15 cellular contexts compared by ENCODE assay signal in genomic region chr4:87075876-87076275, GRCh38.
"Had no signal": no experiment of that assay in that cellular context is flagged by ENCODE, and none has a peak within 500 bp of the region (broad histone marks: within the 10 kb centered on the region; RNA-seq: fewer than 3 reads in every experiment).

No MANE protein-coding gene starts in this region.

- FAIRE-seq: islet of Langerhans, TTC549 had no signal

- DNase-seq: activated effector memory CD4-positive, alpha-beta T cell treated with Interleukin-2 at 50 U/mL for 16 hours; activated T-cell treated with anti-CD3 and anti-CD28 coated beads, Interleukin-2, amount 50 U/mL, for 1 hour; amniotic stem cell; body of pancreas; central memory CD4-positive, alpha-beta T cell; endodermal cell; erythroblast; head of caudate nucleus; mammary epithelial cell; nephron progenitor cell; stimulated activated CD4-positive, alpha-beta T cell treated with anti-CD3 and anti-CD28 coated beads, Interleukin-4, amount 100 ng/mL, for 24 hours; T-helper 2 cell; trophoblast cell had no signal
